ENCODE assay signal across 1 cellular context in genomic region chr9:126690431-126691051, GRCh38.
TF ChIP-seq lines count a peak whose summit lies in the region.

No MANE protein-coding gene starts in this region.

TF ChIP-seq in HepG2, 621 proteins besides CTCF, POLR2A, EP300 and RAD21 (continued from another document):
- TF ChIP-seq ZBTB40 (IDR thresholded peaks at IDR 0.05), result no peak
- TF ChIP-seq ZBTB40 (CRISPR knock-in tag; IDR thresholded peaks at IDR 0.05), result no peak
- no peak for TF ChIP-seq ZNF841 (CRISPR knock-in tag; IDR thresholded peaks at IDR 0.05; ENCODE audit: borderline replicate concordance)
- no peak for TF ChIP-seq ZNF772 (CRISPR knock-in tag; IDR thresholded peaks at IDR 0.05)
- no peak for TF ChIP-seq ZNF30 (CRISPR knock-in tag; IDR thresholded peaks at IDR 0.05)
- peak; percentile 35; the same call in 1 of the 2 replicates for TF ChIP-seq SMC3 (IDR thresholded peaks at IDR 0.05; ENCODE audit: low read length)
- TF ChIP-seq CBX2 (IDR thresholded peaks at IDR 0.05; ENCODE audit: low read depth, low read length), result no peak
- no peak for TF ChIP-seq CBX2 (CRISPR knock-in tag; IDR thresholded peaks at IDR 0.05; ENCODE audit: low read depth)
- TF ChIP-seq MXI1 (IDR thresholded peaks at IDR 0.05; ENCODE audit: borderline replicate concordance, low read depth, low read length), result no peak
- TF ChIP-seq ZNF225 (CRISPR knock-in tag; IDR thresholded peaks at IDR 0.05), result no peak
- no peak for TF ChIP-seq ERF (CRISPR knock-in tag; IDR thresholded peaks at IDR 0.05)
- peak; percentile 48 for TF ChIP-seq XRCC5 (optimal IDR thresholded peaks at IDR 0.05; ENCODE audit: low read length)
- TF ChIP-seq ZNF331 (CRISPR knock-in tag; IDR thresholded peaks at IDR 0.05), result no peak
- 0 out of 2 replicates have a peak, but pooled peaks have one; percentile 6 for TF ChIP-seq ZBTB33 (CRISPR knock-in tag; IDR thresholded peaks at IDR 0.05)
- TF ChIP-seq SOX13 (IDR thresholded peaks at IDR 0.05), result no peak
- no peak for TF ChIP-seq SOX13 (CRISPR knock-in tag; conservative IDR thresholded peaks at IDR 0.05 in 1 of 2, IDR thresholded peaks at IDR 0.05 in 1 of 2)
- TF ChIP-seq ZNF687 (CRISPR knock-in tag; IDR thresholded peaks at IDR 0.05), result no peak; the same call in 1 of the 2 replicates
- TF ChIP-seq KDM2A (CRISPR knock-in tag; IDR thresholded peaks at IDR 0.05; ENCODE audit: borderline replicate concordance, low read depth), result peak; percentile 45; the same call in 1 of the 2 replicates
- no peak for TF ChIP-seq ZNF235 (CRISPR knock-in tag; IDR thresholded peaks at IDR 0.05; ENCODE audit: borderline replicate concordance)
- TF ChIP-seq SIX1 (CRISPR knock-in tag; IDR thresholded peaks at IDR 0.05; ENCODE audit: borderline replicate concordance), result no peak
- TF ChIP-seq ZNF800 (CRISPR knock-in tag; IDR thresholded peaks at IDR 0.05), result no peak
- TF ChIP-seq STAG1 (CRISPR knock-in tag; IDR thresholded peaks at IDR 0.05), result peak; percentile 46
- TF ChIP-seq RNF219 (CRISPR knock-in tag; IDR thresholded peaks at IDR 0.05), result no peak
- TF ChIP-seq POLR2AphosphoS2 (IDR thresholded peaks at IDR 0.05; ENCODE audit: low read depth, low read length), result no peak
- no peak for TF ChIP-seq CHD2 (IDR thresholded peaks at IDR 0.05; ENCODE audit: low read depth, low read length)
- TF ChIP-seq ZNF550 (CRISPR knock-in tag; IDR thresholded peaks at IDR 0.05; ENCODE audit: borderline replicate concordance), result peak; percentile 59; the same call in 1 of the 2 replicates
- no peak for TF ChIP-seq RCOR2 (CRISPR knock-in tag; IDR thresholded peaks at IDR 0.05)
- TF ChIP-seq ZNF850 (CRISPR knock-in tag; conservative IDR thresholded peaks at IDR 0.05), result no peak
- peak; percentile 78 for TF ChIP-seq PATZ1 (CRISPR knock-in tag; IDR thresholded peaks at IDR 0.05)
